ENCODE assay signal across 26 cellular contexts in genomic region chr5:88831856-88832255, GRCh38. TPM values are rescaled to one million over a fixed set of nuclear protein-coding genes. Genes with fewer than 3 reads are reported as not detected.
DNase-seq lines count a peak whose midpoint lies in the region; ATAC-seq and TF ChIP-seq lines count a peak whose summit lies in the region.
"Had no signal": no experiment of that assay in that cellular context is flagged by ENCODE, and none has a peak within 500 bp of the region (broad histone marks: within the 10 kb centered on the region; RNA-seq: fewer than 3 reads in every experiment).

No MANE protein-coding gene starts in this region.

- no peak for ATAC-seq in Right ventricle myocardium inferior
- no peak for ATAC-seq in Panc1
- ATAC-seq in psoas muscle, result no peak
- no peak for ATAC-seq in SK-N-SH treated with all-trans-retinoic acid at 6 μM for 48 hours
- ATAC-seq in GM21526 (IDR thresholded peaks at IDR 0.05; ENCODE audit: low FRiP score, unreplicated experiment), result no peak
- no peak for ATAC-seq in GM21576 (IDR thresholded peaks at IDR 0.05; ENCODE audit: unreplicated experiment)
- ATAC-seq: HCT116, pancreas, right lobe of liver had no signal

- no peaks in the 10 kb centered on the region for H3K36me3 ChIP-seq in left ventricle myocardium inferior
- no peaks in the 10 kb centered on the region for H3K36me3 ChIP-seq in Panc1 (ENCODE audit: control insufficient read depth, insufficient read depth, low read length)
- no peaks in the 10 kb centered on the region for H3K36me3 ChIP-seq in psoas muscle (ENCODE audit: insufficient read depth in 1 of 2, low read depth in 1 of 2)
- H3K36me3 ChIP-seq: breast epithelium, pancreas, right lobe of liver, suprapubic skin, WERI-Rb-1 had no signal

- H3K27ac ChIP-seq in left ventricle myocardium inferior (replicated peaks) (peak overlapping the region; percentile 89), Panc1 (ENCODE audit: low read length) (0 out of 2 replicates have a peak overlapping the region, but pooled peaks have one; percentile 40), psoas muscle (peak overlapping the region; percentile 87)
- H3K27ac ChIP-seq: breast epithelium, pancreas, suprapubic skin, WERI-Rb-1 had no signal

- no TSS peak for BruUV-seq in Panc1 (replicated peaks; lab: Mats Ljungman, UMichigan)

- H3K4me1 ChIP-seq in left ventricle myocardium inferior (peaks cover 97% of the 10 kb centered on the region), Panc1 (ENCODE audit: control insufficient read depth, insufficient read depth, low read length) (peaks cover 32% of the 10 kb centered on the region), psoas muscle (peaks cover 93% of the 10 kb centered on the region)
- H3K4me1 ChIP-seq: breast epithelium, pancreas, right lobe of liver had no signal

- intact Hi-C loops in left ventricle myocardium inferior (cut with micrococcal nuclease) (no loop called here), Right ventricle myocardium inferior (cut with DNase I) (loop anchor here (5.0 kb wide), 1 partner anchor 100 kb away; no protein-coding TSS in a partner anchor), Panc1 (cut with micrococcal nuclease; ENCODE audit: unreplicated experiment) (no loop called here), psoas muscle (cut with DNase I) (loop anchor here (5.0 to 10.0 kb wide), 2 partner anchors 40 to 87 kb away; no protein-coding TSS in a partner anchor)

- in situ Hi-C loops in Panc1 (cut with HindIII; ENCODE audit: low pct_unique_long_range_greater_than_20kb, low sequenced_read_pairs), result no loop called here

- POLR2A ChIA-PET in Panc1 (lab: Charles Lee), result no interaction called here

- TF ChIP-seq CTCF in left ventricle myocardium inferior (IDR thresholded peaks at IDR 0.05; ENCODE audit: borderline replicate concordance), result no peak
- no peak for TF ChIP-seq CTCF in Panc1 (IDR thresholded peaks at IDR 0.05)
- no peak for TF ChIP-seq CTCF in psoas muscle (IDR thresholded peaks at IDR 0.05)

- H3K27me3 ChIP-seq in left ventricle myocardium inferior (ENCODE audit: low read depth) (no peaks in the 10 kb centered on the region), Panc1 (ENCODE audit: control insufficient read depth, insufficient read depth, low read length) (no peaks in the 10 kb centered on the region), psoas muscle (ENCODE audit: insufficient read depth in 3 of 3, low read length in 2 of 3) (no peaks in the 10 kb centered on the region)
- H3K27me3 ChIP-seq: breast epithelium, pancreas, right lobe of liver, suprapubic skin had no signal

- DNase-seq in left ventricle myocardium inferior (no peak), Right ventricle myocardium inferior (ENCODE audit: missing footprints) (no peak), Panc1 (ENCODE audit: low read depth, low spot score) (no peak), psoas muscle (no peak), hippocampal formation (lab: John Stamatoyannopoulos, UW) (no peak)
- DNase-seq: activated CD4-positive, alpha-beta T cell treated with anti-CD3 and anti-CD28 coated beads, Interleukin-2, amount 50 U/mL, for 1 hour; activated naive CD4-positive, alpha-beta T cell treated with anti-CD3 and anti-CD28 coated beads for 36 hours; AML-193; DMS153; effector CD4-positive, alpha-beta T cell; kidney glomerular epithelial cell; NCI-H1417; NCI-H2029 treated with DMSO at 0.1 percent for 48 hours; NCI-H2227 treated with DMSO at 0.1 percent for 48 hours; NCI-H774; pancreas; right lobe of liver; stimulated activated CD4-positive, alpha-beta T cell treated with anti-CD3 and anti-CD28 coated beads, Interleukin-4, amount 100 ng/mL, for 4 hours; stimulated activated naive CD4-positive, alpha-beta T cell; WERI-Rb-1 had no signal

- no peak overlapping the region for H3K4me3 ChIP-seq in left ventricle myocardium inferior
- H3K4me3 ChIP-seq in Panc1 (ENCODE audit: low read depth in 2 of 2, low read length in 2 of 2), result no peak overlapping the region
- H3K4me3 ChIP-seq in psoas muscle, result no peak overlapping the region
- H3K4me3 ChIP-seq: breast epithelium, pancreas, right lobe of liver, suprapubic skin had no signal

- 71 to 80% (median 75%) methylated on average over 3 of the region's 3 CpGs for WGBS in psoas muscle, 3 donors

- CTCF ChIA-PET in Panc1 (lab: Charles Lee), result no interaction called here

- H3K9me3 ChIP-seq in left ventricle myocardium inferior (replicated peaks) (no peaks in the 10 kb centered on the region), Panc1 (ENCODE audit: control insufficient read depth, insufficient read depth, low read depth, low read length) (no peaks in the 10 kb centered on the region), psoas muscle (no peaks in the 10 kb centered on the region)
- H3K9me3 ChIP-seq: breast epithelium, pancreas, right lobe of liver, suprapubic skin had no signal

TF ChIP-seq in SK-N-SH treated with all-trans-retinoic acid at 6 μM for 48 hours, 23 proteins besides CTCF, POLR2A, EP300 and RAD21:
- TF ChIP-seq SNAI2 (CRISPR knock-in tag; IDR thresholded peaks at IDR 0.05), result no peak
- TF ChIP-seq ZNF565 (CRISPR knock-in tag; conservative IDR thresholded peaks at IDR 0.05; ENCODE audit: low read depth), result no peak
- no peak for TF ChIP-seq ZFP30 (CRISPR knock-in tag; IDR thresholded peaks at IDR 0.05)
- TF ChIP-seq ZFP3 (CRISPR knock-in tag; IDR thresholded peaks at IDR 0.05), result no peak
TF ChIP-seq in SK-N-SH treated with all-trans-retinoic acid at 6 μM for 48 hours: peak in this region for 0.

RNA-seq across cellular contexts. Expression of gene MEF2C, which starts 51.1 kb away (rescaled TPM):
- total RNA-seq in left ventricle myocardium inferior (54.2 TPM), Right ventricle myocardium inferior (46.7 TPM), Panc1 (2021; ENCODE audit: unreplicated experiment) (9.9 TPM), psoas muscle (100 to 1,000 TPM; 148 to 530 (median 257) TPM)
- polyA plus RNA-seq in Panc1 (2012; ENCODE audit: insufficient read length), result 6.6 TPM
- polyA plus RNA-seq in psoas muscle, result 10 to 100 TPM in 2 of 3 donors, 1 to 10 TPM in 1; 9.3 to 96.4 (median 32.0) TPM
- total RNA-seq: activated naive CD4-positive, alpha-beta T cell treated with anti-CD3 and anti-CD28 coated beads for 36 hours had no signal

Comparison
In these comparisons a context has a peak if more than half of its experiments do, and no peak if none do; other contexts are left out.
1. intact Hi-C loops: an anchor here in Right ventricle myocardium inferior (5.0 kb wide) and psoas muscle (5.0 to 10.0 kb wide); none called in left ventricle myocardium inferior and Panc1.